ENCODE assay signal across 11 cellular contexts in the genomic region with DNA sequence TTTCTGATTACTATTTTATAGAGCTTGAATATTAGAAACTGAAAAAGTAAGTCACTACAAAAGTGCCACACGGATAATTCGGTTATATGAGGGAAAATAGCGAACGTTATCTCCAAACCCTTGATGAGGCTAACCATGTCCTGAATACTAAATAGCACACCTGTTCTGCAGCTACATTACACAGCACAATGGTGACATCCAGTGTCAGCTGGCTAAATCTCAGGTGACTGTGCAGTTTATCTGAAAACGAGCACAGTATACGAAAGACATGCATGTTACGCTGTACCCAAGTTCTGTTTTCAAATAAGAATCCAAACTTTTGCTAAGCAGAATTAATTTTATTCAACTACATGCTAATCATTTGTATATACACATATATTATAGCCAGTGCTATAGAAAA. TPM values are rescaled to one million over a fixed set of nuclear protein-coding genes. Genes with fewer than 3 reads are reported as not detected.
DNase-seq lines count a peak whose midpoint lies in the region; ATAC-seq and TF ChIP-seq lines count a peak whose summit lies in the region.
"Had no signal": no experiment of that assay in that cellular context is flagged by ENCODE, and none has a peak within 500 bp of the region (broad histone marks: within the 10 kb centered on the region; RNA-seq: fewer than 3 reads in every experiment).

No MANE protein-coding gene starts in this region.

- no peaks in the 10 kb centered on the region for H3K9me2 ChIP-seq in PC-9 (ENCODE audit: insufficient read depth)

- peaks cover 39% of the 10 kb centered on the region for H3K4me1 ChIP-seq in PC-9 (replicated peaks; ENCODE audit: insufficient read depth)
- H3K4me1 ChIP-seq in foreskin keratinocyte: no peaks in the 10 kb centered on the region

- H4K20me1 ChIP-seq in PC-9 (ENCODE audit: insufficient read depth): no peaks in the 10 kb centered on the region
- H4K20me1 ChIP-seq: BLaER1 treated with 17β-estradiol and CSF1 and Interleukin-3, amounts not matched to agents 10 nM and 100 nM had no signal

- CTCF ChIA-PET in PC-9 (lab: Charles Lee): no interaction called here

- no TSS peak for BruUV-seq in PC-9 (replicated peaks; lab: Mats Ljungman, UMichigan)

- H3K9me3 ChIP-seq in PC-9 (ENCODE audit: insufficient read depth, low read depth): no peaks in the 10 kb centered on the region
- H3K9me3 ChIP-seq: BLaER1 treated with 17β-estradiol and CSF1 and Interleukin-3, amounts not matched to agents 10 nM and 100 nM had no signal

- no peaks in the 10 kb centered on the region for H3K36me3 ChIP-seq in PC-9 (ENCODE audit: low read depth)
- H3K36me3 ChIP-seq: BLaER1 treated with 17β-estradiol and CSF1 and Interleukin-3, amounts not matched to agents 10 nM and 100 nM had no signal

- no peak overlapping the region for H3K4me3 ChIP-seq in PC-9
- H3K4me3 ChIP-seq: BLaER1 treated with 17β-estradiol and CSF1 and Interleukin-3, amounts not matched to agents 10 nM and 100 nM had no signal

- intact Hi-C loops in PC-9 (cut with micrococcal nuclease; ENCODE audit: unreplicated experiment): no loop called here

- DNase-seq in PC-9 (no peak), foreskin keratinocyte (no peak), Kasumi-1 (lab: John Stamatoyannopoulos, UW) (no peak), putamen (ENCODE audit: low spot score) (no peak)
- DNase-seq in activated T-cell treated with anti-CD3 and anti-CD28 coated beads, Interleukin-2, amount 50 U/mL, for 1 hour: no peak
- DNase-seq: KG1 had no signal

- H2AFZ ChIP-seq in PC-9: no peak overlapping the region

- H3K27ac ChIP-seq in C4-2B (no peak overlapping the region), PC-9 (no peak overlapping the region), foreskin keratinocyte (no peak overlapping the region)
- H3K27ac ChIP-seq: BLaER1 treated with 17β-estradiol and CSF1 and Interleukin-3, amounts not matched to agents 10 nM and 100 nM had no signal

- peaks cover 22% of the 10 kb centered on the region for H3F3A ChIP-seq in PC-9 (ENCODE audit: insufficient read depth, low read depth)

- H3K79me2 ChIP-seq in PC-9 (ENCODE audit: low read depth): no peaks in the 10 kb centered on the region

- POLR2A ChIA-PET in PC-9 (lab: Charles Lee; ENCODE audit: unreplicated experiment): interaction anchor here (0.7 kb wide), 1 partner anchor 136 kb away, joined by 6 read pairs; no protein-coding TSS in a partner anchor

- H3K27me3 ChIP-seq in PC-9 (ENCODE audit: insufficient read depth, low read depth) (no peaks in the 10 kb centered on the region), foreskin keratinocyte (no peaks in the 10 kb centered on the region)
- H3K27me3 ChIP-seq: BLaER1 treated with 17β-estradiol and CSF1 and Interleukin-3, amounts not matched to agents 10 nM and 100 nM had no signal

- peak; percentile 56 for TF ChIP-seq CTCF in C4-2B (conservative IDR thresholded peaks at IDR 0.05)
- TF ChIP-seq CTCF in LNCAP (IDR thresholded peaks at IDR 0.05): peak; percentile 86
- peak; percentile 43; the same call in 1 of the 2 replicates for TF ChIP-seq CTCF in PC-9 (conservative IDR thresholded peaks at IDR 0.05)
- TF ChIP-seq CTCF in foreskin keratinocyte (conservative IDR thresholded peaks at IDR 0.05): peak; percentile 52

- ATAC-seq in foreskin keratinocyte (no peak), GM21423 (IDR thresholded peaks at IDR 0.05; ENCODE audit: unreplicated experiment) (no peak)
- ATAC-seq: activated CD4-positive, CD25-positive, alpha-beta regulatory T cell treated with anti-CD3 and anti-CD28 coated beads, Interleukin-2, amount 50 U/mL, for 24 hours had no signal

- no peak overlapping the region for H3K4me2 ChIP-seq in PC-9
- H3K4me2 ChIP-seq: BLaER1 treated with 17β-estradiol and CSF1 and Interleukin-3, amounts not matched to agents 10 nM and 100 nM had no signal

RNA-seq across cellular contexts. Expression of gene CCDC68, which starts 9.0 kb away (rescaled TPM):
- total RNA-seq in PC-9 (2021) (2.7 and 2.9 TPM in 2 replicates), foreskin keratinocyte (3.9 and 4.0 TPM in 2 replicates)
- 0.78 and 1.4 TPM in 2 replicates for polyA plus RNA-seq in foreskin keratinocyte
